1 cellular context compared by ENCODE assay signal in genomic region chr17:54902611-54903010, GRCh38.
TF ChIP-seq lines count a peak whose summit lies in the region.

No MANE protein-coding gene starts in this region.

TF ChIP-seq in SK-N-SH treated with all-trans-retinoic acid at 6 μM for 48 hours, 23 proteins besides CTCF, POLR2A, EP300 and RAD21 (continued from another document):
- TF ChIP-seq ZNF8 (CRISPR knock-in tag; IDR thresholded peaks at IDR 0.05) (no peak), ZC3H10 (CRISPR knock-in tag; IDR thresholded peaks at IDR 0.05) (no peak), OSR1 (CRISPR knock-in tag; IDR thresholded peaks at IDR 0.05) (no peak), ZFP3 (CRISPR knock-in tag; IDR thresholded peaks at IDR 0.05) (no peak), TOX (CRISPR knock-in tag; IDR thresholded peaks at IDR 0.05; ENCODE audit: borderline replicate concordance) (no peak), PATZ1 (CRISPR knock-in tag; IDR thresholded peaks at IDR 0.05; ENCODE audit: borderline replicate concordance) (no peak), CSDC2 (CRISPR knock-in tag; IDR thresholded peaks at IDR 0.05) (no peak)
